Comparison of ENCODE assay signal across 8 cellular contexts in the genomic region with DNA sequence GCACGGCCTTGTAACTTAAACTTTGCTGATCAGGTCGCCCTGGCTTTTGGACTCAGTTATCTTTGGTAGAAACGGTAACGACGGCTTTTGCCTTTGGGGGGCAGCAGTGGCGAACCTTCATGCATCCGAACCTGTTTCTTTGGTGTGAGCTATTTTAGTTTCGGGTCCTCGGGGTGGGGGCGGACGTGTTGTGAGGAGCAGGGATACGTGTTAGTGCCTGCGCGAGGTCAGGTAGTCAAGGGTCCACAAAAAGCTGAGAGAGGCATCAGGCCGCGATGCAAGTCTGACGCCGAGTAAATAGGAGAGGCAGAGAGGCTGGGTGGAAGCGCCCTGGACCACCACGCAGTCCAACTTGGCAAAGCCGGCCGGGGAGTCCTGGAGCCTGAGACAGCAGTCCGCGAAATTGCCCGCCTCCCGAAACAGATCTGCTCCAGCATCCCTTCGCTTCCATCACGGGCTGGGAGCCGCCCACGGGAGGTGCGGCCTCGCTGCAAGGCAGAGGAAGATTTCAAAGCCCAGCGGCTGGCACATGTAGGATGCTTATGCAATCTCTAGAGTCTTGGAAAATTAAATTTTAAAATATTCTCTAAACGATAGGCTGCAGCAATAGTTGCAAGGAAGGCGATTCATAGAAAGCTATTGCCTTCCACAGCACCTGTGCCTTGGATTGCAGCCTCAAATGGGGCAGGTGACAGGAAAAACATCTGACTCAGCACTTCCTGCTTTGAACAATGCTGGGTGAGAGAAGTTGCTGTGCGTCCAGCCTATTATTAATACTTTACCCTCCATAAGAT. TPM values are rescaled to one million over a fixed set of nuclear protein-coding genes. Genes with fewer than 3 reads are reported as not detected.
DNase-seq lines count a peak whose midpoint lies in the region; ATAC-seq and TF ChIP-seq lines count a peak whose summit lies in the region.

No MANE protein-coding gene starts in this region.

- H3K4me3 ChIP-seq in ovary: peak overlapping the region; percentile 34
- H3K4me3 ChIP-seq in thyroid gland (replicated peaks in 1 of 3): peak overlapping the region in 2 of 3 donors; percentile 46 to 49

- no peaks in the 10 kb centered on the region for H3K27me3 Mint-ChIP-seq in activated naive CD4-positive, alpha-beta T cell treated with anti-CD3 and anti-CD28 coated beads, Interleukin-2, amount 50 U/mL, for 24 hours

- no peaks in the 10 kb centered on the region for H3K36me3 Mint-ChIP-seq in activated naive CD4-positive, alpha-beta T cell treated with anti-CD3 and anti-CD28 coated beads, Interleukin-2, amount 50 U/mL, for 24 hours

- H3K4me3 Mint-ChIP-seq in activated naive CD4-positive, alpha-beta T cell treated with anti-CD3 and anti-CD28 coated beads, Interleukin-2, amount 50 U/mL, for 24 hours: peak overlapping the region; percentile 99

- H3K27me3 ChIP-seq in ovary (no peaks in the 10 kb centered on the region), thyroid gland (no peaks in the 10 kb centered on the region)

- peaks cover 1% of the 10 kb centered on the region for H3K4me1 ChIP-seq in ovary (ENCODE audit: insufficient read depth)
- peaks cover 5 to 14% of the 10 kb centered on the region in 2 donors for H3K4me1 ChIP-seq in thyroid gland

- DNase-seq in ELF-1 (ENCODE audit: low read depth, low spot score) (peak; percentile 86), LHCN-M2 (ENCODE audit: low read depth) (peak; percentile 58), SK-MEL-5 (ENCODE audit: low read depth, low spot score) (peak; percentile 80), Right ventricle myocardium inferior (ENCODE audit: missing footprints) (peak; percentile 92), ovary (peak; percentile 71 to 81 (median 75)), thyroid gland (peak; percentile 75)

- intact Hi-C loops in Right ventricle myocardium inferior (cut with DNase I) (no loop called here), ovary (cut with DNase I) (loop anchor here in 1 of 4 donors (2.0 to 5.0 kb wide), 2 partner anchors 205 to 255 kb away; partner anchors contain the start of genes BIVM, ERCC5 and POGLUT2), thyroid gland (cut with DNase I) (loop anchor here (5.0 kb wide), 1 partner anchor 205 kb away; the partner anchor contains the start of genes BIVM and POGLUT2)

- H3K9me3 ChIP-seq in ovary: no peaks in the 10 kb centered on the region
- no peaks in the 10 kb centered on the region for H3K9me3 ChIP-seq in thyroid gland

- peaks cover 38% of the 10 kb centered on the region for H3K4me1 Mint-ChIP-seq in activated naive CD4-positive, alpha-beta T cell treated with anti-CD3 and anti-CD28 coated beads, Interleukin-2, amount 50 U/mL, for 24 hours

- peak overlapping the region; percentile 98 for H3K27ac Mint-ChIP-seq in activated naive CD4-positive, alpha-beta T cell treated with anti-CD3 and anti-CD28 coated beads, Interleukin-2, amount 50 U/mL, for 24 hours

- no peak for TF ChIP-seq POLR2A in ovary (IDR thresholded peaks at IDR 0.05)
- TF ChIP-seq POLR2A in thyroid gland (IDR thresholded peaks at IDR 0.05): peak in 1 of 2 donors; percentile 11

- TF ChIP-seq EP300 in ovary (IDR thresholded peaks at IDR 0.05): no peak

- no peaks in the 10 kb centered on the region for H3K9me3 Mint-ChIP-seq in activated naive CD4-positive, alpha-beta T cell treated with anti-CD3 and anti-CD28 coated beads, Interleukin-2, amount 50 U/mL, for 24 hours

- WGBS in ovary, 3 donors: 0 to 1% (median 1%) methylated on average over 28 to 36 of the region's 36 CpGs
- 1% methylated on average over 29 to 36 of the region's 36 CpGs for WGBS in thyroid gland, 2 donors

- ATAC-seq in GM21825 (IDR thresholded peaks at IDR 0.05; ENCODE audit: unreplicated experiment) (peak; percentile 42), Right ventricle myocardium inferior (peak; percentile 26)

- in situ Hi-C loops in SK-MEL-5 (cut with HindIII; ENCODE audit: low pct_unique_long_range_greater_than_20kb, low sequenced_read_pairs): no loop called here

- peak overlapping the region in 1 of 2 donors; percentile 61 for H3K27ac ChIP-seq in ovary
- peak overlapping the region; percentile 51 to 63 (median 57) for H3K27ac ChIP-seq in thyroid gland

- H3K36me3 ChIP-seq in ovary (no peaks in the 10 kb centered on the region), thyroid gland (no peaks in the 10 kb centered on the region)

- TF ChIP-seq CTCF in ovary (IDR thresholded peaks at IDR 0.05): peak; percentile 24 to 56 (median 52)
- TF ChIP-seq CTCF in thyroid gland (IDR thresholded peaks at IDR 0.05): peak in 5 of 6 experiments; percentile 33 to 76 (median 69)

RNA-seq across cellular contexts. Expression of gene TPP2, which starts 4.6 kb away (rescaled TPM):
- total RNA-seq in LHCN-M2 (2014; rRNA removed): 56.9 and 57.3 TPM in 2 replicates
- polyA plus RNA-seq in LHCN-M2 (2012): 9.7 TPM
- total RNA-seq in SK-MEL-5 (2014; rRNA removed; shearing (Covaris generic)): 48.7 and 53.0 TPM in 2 replicates
- polyA plus RNA-seq in SK-MEL-5 (2015; cell fraction: cytosol; rRNA removed): 34.3 and 41.1 TPM in 2 replicates
- 224 and 231 TPM in 2 replicates for polyA plus RNA-seq in SK-MEL-5 (2015; cell fraction: nucleus; rRNA removed)
- total RNA-seq in Right ventricle myocardium inferior: 29.9 TPM
- total RNA-seq in ovary: 10 to 100 TPM; 27.8 to 50.7 (median 36.5) TPM
- 10 to 100 TPM; 24.0 to 32.3 TPM for polyA plus RNA-seq in ovary
- total RNA-seq in thyroid gland: 100 to 1,000 TPM in 2 of 4 donors, 10 to 100 TPM in 2; 77.3 to 229 (median 99.1) TPM
